15 cellular contexts compared by ENCODE assay signal in genomic region chr9:130328349-130328801, GRCh38.
DNase-seq lines count a peak whose midpoint lies in the region; ATAC-seq and TF ChIP-seq lines count a peak whose summit lies in the region.
"Had no signal": no experiment of that assay in that cellular context is flagged by ENCODE, and none has a peak within 500 bp of the region (broad histone marks: within the 10 kb centered on the region; RNA-seq: fewer than 3 reads in every experiment).

No MANE protein-coding gene starts in this region.

- no peaks in the 10 kb centered on the region for H3K36me3 ChIP-seq in Peyer's patch
- peaks cover 0 to 12% (median 3%) of the 10 kb centered on the region in 4 donors for H3K36me3 ChIP-seq in sigmoid colon
- H3K36me3 ChIP-seq in CD4-positive, alpha-beta memory T cell (ENCODE audit: insufficient read depth, low read length) = no peaks in the 10 kb centered on the region

- H3K36me3 Mint-ChIP-seq in CD4-positive, alpha-beta memory T cell = no peaks in the 10 kb centered on the region
- H3K36me3 Mint-ChIP-seq: CD4-positive, CD25-positive, alpha-beta regulatory T cell; stimulated activated naive B cell treated with anti-CD40 and anti-IgM and Interleukin-4, amounts not matched to agents 10 μg/mL and 1 μg/mL and 100 μg/mL, for 72 hours; T-cell had no signal

- H3K27me3 ChIP-seq in Peyer's patch (no peaks in the 10 kb centered on the region), right cardiac atrium (ENCODE audit: control insufficient read depth, insufficient read depth) (no peaks in the 10 kb centered on the region), sigmoid colon (no peaks in the 10 kb centered on the region)
- H3K27me3 ChIP-seq in CD4-positive, alpha-beta memory T cell (ENCODE audit: insufficient read depth, low read length) = no peaks in the 10 kb centered on the region

- H3K4me1 Mint-ChIP-seq in CD4-positive, alpha-beta memory T cell = peaks cover 0 to 2% (median under 1%) of the 10 kb centered on the region in 4 donors
- H3K4me1 Mint-ChIP-seq: CD4-positive, CD25-positive, alpha-beta regulatory T cell had no signal

- H3K9me3 ChIP-seq in Peyer's patch (no peaks in the 10 kb centered on the region), right cardiac atrium (ENCODE audit: control insufficient read depth, low read length) (no peaks in the 10 kb centered on the region), sigmoid colon (no peaks in the 10 kb centered on the region)
- H3K9me3 ChIP-seq in CD4-positive, alpha-beta memory T cell (ENCODE audit: control insufficient read depth in 1 of 2, low read length in 2 of 2) = no peaks in the 10 kb centered on the region

- no peak overlapping the region for H3K27ac Mint-ChIP-seq in CD4-positive, alpha-beta memory T cell
- H3K27ac Mint-ChIP-seq: CD4-positive, CD25-positive, alpha-beta regulatory T cell; stimulated activated naive B cell treated with anti-CD40 and anti-IgM and Interleukin-4, amounts not matched to agents 10 μg/mL and 1 μg/mL and 100 μg/mL, for 72 hours; T-cell had no signal

- intact Hi-C loops in right cardiac atrium (cut with DNase I) = no loop called here
- intact Hi-C loops in sigmoid colon (cut with DNase I) = loop anchor here (5.0 kb wide), 1 partner anchor 41 kb away; no protein-coding TSS in a partner anchor
- intact Hi-C loops in CD4-positive, alpha-beta memory T cell (cut with micrococcal nuclease) = no loop called here

- TF ChIP-seq POLR2A in Peyer's patch (IDR thresholded peaks at IDR 0.05) (no peak), sigmoid colon (IDR thresholded peaks at IDR 0.05) (peak in 1 of 2 donors; percentile 7)

- no peak overlapping the region for H3K4me3 Mint-ChIP-seq in CD4-positive, alpha-beta memory T cell
- H3K4me3 Mint-ChIP-seq: CD4-positive, CD25-positive, alpha-beta regulatory T cell; stimulated activated naive B cell treated with anti-CD40 and anti-IgM and Interleukin-4, amounts not matched to agents 10 μg/mL and 1 μg/mL and 100 μg/mL, for 72 hours; T-cell had no signal

- DNase-seq in EL = peak; percentile 12
- DNase-seq in Peyer's patch = peak in 2 of 3 donors; percentile 19 to 71
- peak in 2 of 3 donors; percentile 40 to 55 for DNase-seq in right cardiac atrium
- peak; percentile 94 for DNase-seq in sigmoid colon
- DNase-seq in GOT3 (lab: John Stamatoyannopoulos, UW) = no peak
- DNase-seq in COR-L47 (lab: John Stamatoyannopoulos, UW) = no peak
- DNase-seq in HPDE6-E6E7 (ENCODE audit: extremely low spot score) = no peak
- no peak for DNase-seq in CD4-positive, alpha-beta memory T cell
- DNase-seq: activated CD8-positive, alpha-beta memory T cell treated with anti-CD3 and anti-CD28 coated beads for 24 hours; CD4-positive, CD25-positive, alpha-beta regulatory T cell; KG1; NCI-H446; stimulated activated CD4-positive, alpha-beta T cell treated with anti-CD3 and anti-CD28 coated beads, Interleukin-15, amount 100 ng/mL, for 24 hours; stimulated activated naive B cell treated with anti-CD40 and anti-IgM and Interleukin-4, amounts not matched to agents 10 μg/mL and 1 μg/mL and 100 μg/mL, for 72 hours; T-cell had no signal

- H3K27ac ChIP-seq in Peyer's patch (peak overlapping the region; percentile 62 to 87 (median 66)), right cardiac atrium (ENCODE audit: low read length) (peak overlapping the region; percentile 5), sigmoid colon (peak overlapping the region; percentile 86 to 99 (median 92))
- H3K27ac ChIP-seq in CD4-positive, alpha-beta memory T cell (ENCODE audit: low read depth, low read length) = no peak overlapping the region

- H3K9me3 Mint-ChIP-seq in CD4-positive, alpha-beta memory T cell = peaks cover 0 to 1% (median 0%) of the 10 kb centered on the region in 8 donors
- H3K9me3 Mint-ChIP-seq: stimulated activated naive B cell treated with anti-CD40 and anti-IgM and Interleukin-4, amounts not matched to agents 10 μg/mL and 1 μg/mL and 100 μg/mL, for 72 hours; T-cell had no signal

- peak; percentile 23 to 24 for ATAC-seq in right cardiac atrium
- ATAC-seq: stimulated activated naive B cell treated with anti-CD40 and anti-IgM and Interleukin-4, amounts not matched to agents 10 μg/mL and 1 μg/mL and 100 μg/mL, for 72 hours; T-cell had no signal

- TF ChIP-seq EP300 in sigmoid colon (IDR thresholded peaks at IDR 0.05) = peak; percentile 46 to 93 (median 72)

- CTCF ChIA-PET in CD4-positive, alpha-beta memory T cell (lab: Charles Lee; ENCODE audit: partially characterized antibody) = no interaction called here

- peaks cover 30 to 31% of the 10 kb centered on the region in 2 donors for H3K27me3 Mint-ChIP-seq in CD4-positive, alpha-beta memory T cell

- H3K4me3 ChIP-seq in Peyer's patch (no peak overlapping the region), right cardiac atrium (ENCODE audit: low read length) (no peak overlapping the region), sigmoid colon (peak overlapping the region in 2 of 4 donors; percentile 12 to 45)
- H3K4me3 ChIP-seq in CD4-positive, alpha-beta memory T cell (ENCODE audit: low read length in 2 of 2) = no peak overlapping the region

- TF ChIP-seq CTCF in Peyer's patch (IDR thresholded peaks at IDR 0.05) (peak in 1 of 6 experiments; percentile 5), sigmoid colon (IDR thresholded peaks at IDR 0.05) (no peak)

- H3K4me1 ChIP-seq in Peyer's patch (peaks cover 0 to 34% (median 0%) of the 10 kb centered on the region in 4 donors), right cardiac atrium (ENCODE audit: control insufficient read depth, insufficient read depth, low read length) (peaks cover 2% of the 10 kb centered on the region), sigmoid colon (peaks cover 0 to 86% (median 72%) of the 10 kb centered on the region in 4 donors)
- H3K4me1 ChIP-seq in CD4-positive, alpha-beta memory T cell (ENCODE audit: insufficient read depth, low read length) = no peaks in the 10 kb centered on the region

- 45% methylated on average over 15 of the region's 15 CpGs for WGBS in right cardiac atrium
- WGBS in sigmoid colon, 2 donors = 23 to 39% methylated on average over 15 of the region's 15 CpGs

- POLR2A ChIA-PET in CD4-positive, alpha-beta memory T cell (lab: Charles Lee; ENCODE audit: partially characterized antibody) = no interaction called here

Comparison
In these comparisons a context has a peak if more than half of its experiments do, and no peak if none do; other contexts are left out.
1. DNase-seq: peak in EL (single experiment), Peyer's patch (2 of 3), right cardiac atrium (2 of 3) and sigmoid colon (single experiment); none in GOT3 (single experiment), COR-L47 (single experiment), HPDE6-E6E7 (single experiment) and CD4-positive, alpha-beta memory T cell (0 of 5).